15 cellular contexts compared by ENCODE assay signal in genomic region chr14:54708161-54708560, GRCh38.
DNase-seq lines count a peak whose midpoint lies in the region; ATAC-seq and TF ChIP-seq lines count a peak whose summit lies in the region.
"Had no signal": no experiment of that assay in that cellular context is flagged by ENCODE, and none has a peak within 500 bp of the region (broad histone marks: within the 10 kb centered on the region; RNA-seq: fewer than 3 reads in every experiment).

No MANE protein-coding gene starts in this region.

- H3K4me3 ChIP-seq in heart right ventricle (no peak overlapping the region), right cardiac atrium (ENCODE audit: low read length) (no peak overlapping the region), BLaER1 (peak overlapping the region; percentile 32; the same call in 1 of the 2 replicates), WERI-Rb-1 (ENCODE audit: low read depth, low read length) (no peak overlapping the region), skeletal muscle tissue (ENCODE audit: low read length in 3 of 3) (peak overlapping the region in 1 of 3 donors; percentile 10), sigmoid colon (no peak overlapping the region)

- peak overlapping the region; percentile 98 for H3K4me2 ChIP-seq in BLaER1

- no peak for TF ChIP-seq EP300 in sigmoid colon (IDR thresholded peaks at IDR 0.05)

- DNase-seq in heart right ventricle (no peak), right cardiac atrium (no peak), WERI-Rb-1 (no peak), hepatic stellate cell (ENCODE audit: low spot score) (no peak), sigmoid colon (no peak)
- DNase-seq: ACHN; CD8-positive, alpha-beta T cell; COR-L47; DND-41; GDM1; HCEC 1CT; HFFc6 had no signal

- ATAC-seq in heart right ventricle (no peak), right cardiac atrium (no peak), GM18868 (IDR thresholded peaks at IDR 0.05; ENCODE audit: unreplicated experiment) (no peak)
- ATAC-seq: CD8-positive, alpha-beta T cell had no signal

- H3K9me3 ChIP-seq in heart right ventricle (no peaks in the 10 kb centered on the region), right cardiac atrium (ENCODE audit: control insufficient read depth, low read length) (no peaks in the 10 kb centered on the region), BLaER1 (no peaks in the 10 kb centered on the region), WERI-Rb-1 (ENCODE audit: severe bottlenecking) (no peaks in the 10 kb centered on the region), skeletal muscle tissue (ENCODE audit: control insufficient read depth in 3 of 3, low read length in 3 of 3) (no peaks in the 10 kb centered on the region), sigmoid colon (no peaks in the 10 kb centered on the region)

- H3K36me3 ChIP-seq in heart right ventricle (peaks cover 0 to 10% (median 0%) of the 10 kb centered on the region in 9 donors), BLaER1 (peaks cover 28% of the 10 kb centered on the region), WERI-Rb-1 (peaks cover 44% of the 10 kb centered on the region), skeletal muscle tissue (ENCODE audit: control insufficient read depth in 3 of 3, insufficient read depth in 3 of 3, low read length in 3 of 3) (no peaks in the 10 kb centered on the region), sigmoid colon (no peaks in the 10 kb centered on the region)

- TF ChIP-seq CTCF in heart right ventricle (IDR thresholded peaks at IDR 0.05) (no peak), WERI-Rb-1 (IDR thresholded peaks at IDR 0.05; ENCODE audit: low read depth, low read length) (no peak), sigmoid colon (IDR thresholded peaks at IDR 0.05) (no peak)

- intact Hi-C loops in heart right ventricle (cut with DNase I): no loop called here
- intact Hi-C loops in right cardiac atrium (cut with DNase I): no loop called here
- intact Hi-C loops in sigmoid colon (cut with DNase I): no loop called here

- H3K27me3 ChIP-seq in heart right ventricle (no peaks in the 10 kb centered on the region), right cardiac atrium (ENCODE audit: control insufficient read depth, insufficient read depth) (no peaks in the 10 kb centered on the region), BLaER1 (no peaks in the 10 kb centered on the region), WERI-Rb-1 (ENCODE audit: insufficient read depth, low read depth, severe bottlenecking) (no peaks in the 10 kb centered on the region), skeletal muscle tissue (ENCODE audit: control insufficient read depth in 3 of 3, insufficient read depth in 3 of 3, low read length in 3 of 3) (no peaks in the 10 kb centered on the region), sigmoid colon (no peaks in the 10 kb centered on the region)

- WGBS in heart right ventricle, 2 donors: 28 to 57% methylated on average over 2 of the region's 2 CpGs
- 55% methylated on average over 2 of the region's 2 CpGs for WGBS in right cardiac atrium
- WGBS in sigmoid colon, 2 donors: 94 to 96% methylated on average over 2 of the region's 2 CpGs

- peaks cover 13 to 85% (median 53%) of the 10 kb centered on the region in 9 donors for H3K4me1 ChIP-seq in heart right ventricle
- peaks cover 19% of the 10 kb centered on the region for H3K4me1 ChIP-seq in right cardiac atrium (ENCODE audit: control insufficient read depth, insufficient read depth, low read length)
- H3K4me1 ChIP-seq in BLaER1: peaks cover 78% of the 10 kb centered on the region
- peaks cover 58 to 87% (median 71%) of the 10 kb centered on the region in 3 donors for H3K4me1 ChIP-seq in skeletal muscle tissue (ENCODE audit: control insufficient read depth in 3 of 3, insufficient read depth in 3 of 3, low read length in 3 of 3)
- H3K4me1 ChIP-seq in sigmoid colon: peaks cover 0 to 61% (median 40%) of the 10 kb centered on the region in 4 donors

- H3K9ac ChIP-seq in BLaER1 (peak overlapping the region; percentile 28; the same call in 1 of the 2 replicates), skeletal muscle tissue (ENCODE audit: low read depth in 1 of 3, low read length in 3 of 3) (no peak overlapping the region)

- H3K27ac ChIP-seq in heart right ventricle: peak overlapping the region in 6 of 10 donors; percentile 3 to 39 (median 30)
- no peak overlapping the region for H3K27ac ChIP-seq in right cardiac atrium (ENCODE audit: low read length)
- H3K27ac ChIP-seq in BLaER1: peak overlapping the region; percentile 70
- peak overlapping the region; percentile 17; the same call in 1 of the 2 replicates for H3K27ac ChIP-seq in WERI-Rb-1
- peak overlapping the region; percentile 31 for H3K27ac ChIP-seq in skeletal muscle tissue (ENCODE audit: low read depth, low read length)
- H3K27ac ChIP-seq in sigmoid colon: peak overlapping the region in 1 of 4 donors; percentile 78

- no peak for TF ChIP-seq POLR2A in sigmoid colon (IDR thresholded peaks at IDR 0.05)

- H4K20me1 ChIP-seq in BLaER1: 0 out of 2 replicates have a peak, but pooled peaks cover 3% of the 10 kb centered on the region
